ENCODE assay signal across 8 cellular contexts in genomic region chr5:131417240-131417869, GRCh38.
A peak's percentile ranks its signal among the peaks of the same experiment; 100 is the strongest.
DNase-seq lines count a peak whose midpoint lies in the region; ATAC-seq and TF ChIP-seq lines count a peak whose summit lies in the region.

No MANE protein-coding gene starts in this region.

- ATAC-seq in GM19324 (IDR thresholded peaks at IDR 0.05; ENCODE audit: low FRiP score, unreplicated experiment) (peak; percentile 24), HG03571 (IDR thresholded peaks at IDR 0.05; ENCODE audit: unreplicated experiment) (peak; percentile 17)
- peak; percentile 51 for ATAC-seq in activated CD8-positive, alpha-beta memory T cell treated with anti-CD3 and anti-CD28 coated beads, Interleukin-2, amount 10 ng/mL, durations not matched to agents 7 days and 5 days

- H3K36me3 Mint-ChIP-seq in activated CD8-positive, alpha-beta memory T cell treated with anti-CD3 and anti-CD28 coated beads, Interleukin-2, amount 10 ng/mL, durations not matched to agents 7 days and 5 days: peaks cover 18% of the 10 kb centered on the region
- no peaks in the 10 kb centered on the region for H3K36me3 Mint-ChIP-seq in endothelial cell (ENCODE audit: low read depth, unreplicated experiment)

- peak overlapping the region; percentile 69 for H3K4me3 Mint-ChIP-seq in activated CD8-positive, alpha-beta memory T cell treated with anti-CD3 and anti-CD28 coated beads, Interleukin-2, amount 10 ng/mL, durations not matched to agents 7 days and 5 days
- H3K4me3 Mint-ChIP-seq in endothelial cell (ENCODE audit: unreplicated experiment): peak overlapping the region; percentile 52

- H3K27ac ChIP-seq in C4-2B: no peak overlapping the region

- CTCF ChIA-PET in activated CD8-positive, alpha-beta memory T cell treated with anti-CD3 and anti-CD28 coated beads, Interleukin-2, amount 10 ng/mL, durations not matched to agents 7 days and 5 days (lab: Charles Lee): interaction anchor here (0.9 to 1.4 kb wide), 3 partner anchors 8 to 583 kb away, joined by 3 to 6 read pairs (median 3); no protein-coding TSS in a partner anchor

- DNase-seq in NOMO-1 treated with dmso at 0.1 percent for 144 hours (lab: John Stamatoyannopoulos, UW; ENCODE audit: unreplicated experiment): peak; percentile 7
- DNase-seq in activated CD8-positive, alpha-beta memory T cell treated with anti-CD3 and anti-CD28 coated beads, Interleukin-2, amount 10 ng/mL, durations not matched to agents 7 days and 5 days: peak; percentile 91
- DNase-seq in endothelial cell (ENCODE audit: low spot score): peak; percentile 76
- peak; percentile 80 for DNase-seq in mucosa of gallbladder (ENCODE audit: low spot score)
- peak; percentile 52 to 78 for DNase-seq in stimulated activated CD8-positive, alpha-beta memory T cell treated with anti-CD3 and anti-CD28 coated beads, Interleukin-7, amount 100 ng/mL, for 1 hour (ENCODE audit: low read depth in 2 of 2)

- peak overlapping the region; percentile 85 for H3K27ac Mint-ChIP-seq in activated CD8-positive, alpha-beta memory T cell treated with anti-CD3 and anti-CD28 coated beads, Interleukin-2, amount 10 ng/mL, durations not matched to agents 7 days and 5 days
- H3K27ac Mint-ChIP-seq in endothelial cell (ENCODE audit: unreplicated experiment): no peak overlapping the region

- TF ChIP-seq CTCF in C4-2B (conservative IDR thresholded peaks at IDR 0.05) (peak; percentile 92), endothelial cell (IDR thresholded peaks at IDR 0.05; ENCODE audit: unreplicated experiment) (peak; percentile 91)

- H3K27me3 Mint-ChIP-seq in activated CD8-positive, alpha-beta memory T cell treated with anti-CD3 and anti-CD28 coated beads, Interleukin-2, amount 10 ng/mL, durations not matched to agents 7 days and 5 days: no peaks in the 10 kb centered on the region
- no peaks in the 10 kb centered on the region for H3K27me3 Mint-ChIP-seq in endothelial cell (ENCODE audit: unreplicated experiment)

- peaks cover 50% of the 10 kb centered on the region for H3K4me1 Mint-ChIP-seq in activated CD8-positive, alpha-beta memory T cell treated with anti-CD3 and anti-CD28 coated beads, Interleukin-2, amount 10 ng/mL, durations not matched to agents 7 days and 5 days
- peaks cover 5% of the 10 kb centered on the region for H3K4me1 Mint-ChIP-seq in endothelial cell (ENCODE audit: unreplicated experiment)

- no peaks in the 10 kb centered on the region for H3K9me3 Mint-ChIP-seq in activated CD8-positive, alpha-beta memory T cell treated with anti-CD3 and anti-CD28 coated beads, Interleukin-2, amount 10 ng/mL, durations not matched to agents 7 days and 5 days (ENCODE audit: low read depth)
- H3K9me3 Mint-ChIP-seq in endothelial cell (ENCODE audit: unreplicated experiment): no peaks in the 10 kb centered on the region

Comparison
In these comparisons a context has a peak if more than half of its experiments do, and no peak if none do; other contexts are left out.
1. DNase-seq: peak in every context shown above with its lines; median percentile 91 in activated CD8-positive, alpha-beta memory T cell treated with anti-CD3 and anti-CD28 coated beads, Interleukin-2, amount 10 ng/mL, durations not matched to agents 7 days and 5 days; 80 in mucosa of gallbladder; 76 in endothelial cell; 65 in stimulated activated CD8-positive, alpha-beta memory T cell treated with anti-CD3 and anti-CD28 coated beads, Interleukin-7, amount 100 ng/mL, for 1 hour; 7 in NOMO-1 treated with dmso at 0.1 percent for 144 hours.